In genomic region chr1:150979723-150980056, GRCh38 we compare ENCODE assay signal across 9 cellular contexts. TPM values are rescaled to one million over a fixed set of nuclear protein-coding genes. Genes with fewer than 3 reads are reported as not detected.
DNase-seq lines count a peak whose midpoint lies in the region; ATAC-seq, FAIRE-seq and TF ChIP-seq lines count a peak whose summit lies in the region.
"Had no signal": no experiment of that assay in that cellular context is flagged by ENCODE, and none has a peak within 500 bp of the region (broad histone marks: within the 10 kb centered on the region; RNA-seq: fewer than 3 reads in every experiment).

No MANE protein-coding gene starts in this region.

- no peak overlapping the region for H2BK5ac ChIP-seq in mesenchymal stem cell (ENCODE audit: low read depth, low read length, poor library complexity, severe bottlenecking)

- CTCF ChIA-PET in HepG2 (lab: Yijun Ruan, JAX; ENCODE audit: low intra/inter-chr PET ratio, low total read pairs): interaction anchor here (0.7 to 3.9 kb wide), 16 partner anchors 8 to 80 kb away, joined by 3 to 24 read pairs (median 6); partner anchors contain the start of genes C1orf56, CDC42SE1, MINDY1 and SETDB1

- POLR2A ChIA-PET in HepG2 (lab: Yijun Ruan, JAX): interaction anchor here (1.5 to 5.2 kb wide), 4 partner anchors 9 to 33 kb away, joined by 5 to 150 read pairs (median 82); partner anchors contain the start of gene MINDY1

- WGBS in HepG2 (ENCODE audit: low lambda C conversion rate): 11% methylated on average over 4 of the region's 5 CpGs
- WGBS in right lobe of liver (ENCODE audit: insufficient coverage, low coverage, low lambda C conversion rate, missing lambda C conversion rate): 5% methylated on average over 5 of the region's 5 CpGs
- 8% methylated on average over 2 of the region's 5 CpGs for WGBS in mesenchymal stem cell

- no peak overlapping the region for H2AK5ac ChIP-seq in mesenchymal stem cell (ENCODE audit: low read length, severe bottlenecking)

- no peak for FAIRE-seq in HepG2 (lab: Jason Lieb, UNC)

- peaks cover 0 to 6% of the 10 kb centered on the region in 2 experiments; a peak in 1 of 5 replicates for H3K36me3 ChIP-seq in HepG2 (replicated peaks in 1 of 2; ENCODE audit: control insufficient read depth in 1 of 2, insufficient read depth in 2 of 2, low read length in 2 of 2)
- H3K36me3 ChIP-seq in right lobe of liver: no peaks in the 10 kb centered on the region
- H3K36me3 ChIP-seq in mesenchymal stem cell (ENCODE audit: control insufficient read depth in 1 of 2, insufficient read depth in 2 of 2, low read depth in 1 of 2, low read length in 2 of 2): no peaks in the 10 kb centered on the region

- H2BK12ac ChIP-seq in mesenchymal stem cell (ENCODE audit: low read length in 2 of 2): no peak overlapping the region

- ATAC-seq in HepG2 (no peak), right lobe of liver (no peak), SK-N-SH treated with all-trans-retinoic acid at 6 μM for 48 hours (peak; percentile 0; the same call in 1 of the 3 replicates), GM21360 (IDR thresholded peaks at IDR 0.05; ENCODE audit: unreplicated experiment) (no peak)
- ATAC-seq in activated CD4-positive, CD25-positive, alpha-beta regulatory T cell treated with anti-CD3 and anti-CD28 coated beads, Interleukin-2, amount 50 U/mL, for 24 hours: no peak

- no peak overlapping the region for H2BK15ac ChIP-seq in mesenchymal stem cell (ENCODE audit: low read depth, poor library complexity, severe bottlenecking)

- H3K4me2 ChIP-seq in HepG2 (ENCODE audit: low read depth, low read length): peak overlapping the region; percentile 83
- H3K4me2 ChIP-seq in mesenchymal stem cell (ENCODE audit: low read length, poor library complexity, severe bottlenecking): no peak overlapping the region

- TF ChIP-seq RAD21 in HepG2 (CRISPR knock-in tag; IDR thresholded peaks at IDR 0.05): no peak

- TF ChIP-seq CTCF in HepG2 (CRISPR knock-in tag; IDR thresholded peaks at IDR 0.05) (no peak), right lobe of liver (IDR thresholded peaks at IDR 0.05) (no peak)

- no peaks in the 10 kb centered on the region for H3K79me1 ChIP-seq in mesenchymal stem cell (replicated peaks; ENCODE audit: low read length, poor library complexity, severe bottlenecking)

- intact Hi-C loops in HepG2 (cut with micrococcal nuclease; ENCODE audit: unreplicated experiment): loop anchor here (2.0 kb wide), 1 partner anchor 103 kb away; the partner anchor contains the start of gene ARNT
- intact Hi-C loops in right lobe of liver (cut with DNase I): loop anchor here in 1 of 2 donors (10.0 kb wide), 1 partner anchor 45 kb away; no protein-coding TSS in a partner anchor

- H3K27me3 ChIP-seq in HepG2 (ENCODE audit: control insufficient read depth in 1 of 2, insufficient read depth in 2 of 2, low read length in 2 of 2) (no peaks in the 10 kb centered on the region), right lobe of liver (no peaks in the 10 kb centered on the region), mesenchymal stem cell (ENCODE audit: control insufficient read depth in 1 of 2, insufficient read depth in 1 of 2, low read length in 2 of 2) (no peaks in the 10 kb centered on the region)

- no peak overlapping the region for H3K4ac ChIP-seq in mesenchymal stem cell (ENCODE audit: low read depth in 1 of 2, low read length in 2 of 2)

- H3K9ac ChIP-seq in HepG2 (ENCODE audit: insufficient read depth, low read depth, low read length) (0 out of 2 replicates have a peak overlapping the region, but pooled peaks have one; percentile 66), mesenchymal stem cell (ENCODE audit: low read length) (peak overlapping the region; percentile 68)

- no peak overlapping the region for H2BK120ac ChIP-seq in mesenchymal stem cell (ENCODE audit: low read depth, low read length)

- TF ChIP-seq POLR2A in HepG2 (IDR thresholded peaks at IDR 0.05; ENCODE audit: insufficient read depth in 1 of 2, low read depth in 2 of 2, low read length in 2 of 2): no peak
- no peak for TF ChIP-seq POLR2A in right lobe of liver (IDR thresholded peaks at IDR 0.05)

- H3K23ac ChIP-seq in mesenchymal stem cell (ENCODE audit: low read length in 2 of 2): no peak overlapping the region

- TF ChIP-seq EP300 in HepG2 (IDR thresholded peaks at IDR 0.05; ENCODE audit: low read depth in 2 of 2, low read length in 2 of 2): no peak
- no peak for TF ChIP-seq EP300 in HepG2 (CRISPR knock-in tag; IDR thresholded peaks at IDR 0.05; ENCODE audit: borderline replicate concordance)

- H2AFZ ChIP-seq in HepG2 (ENCODE audit: low read length) (no peak overlapping the region), mesenchymal stem cell (ENCODE audit: low read depth, low read length) (no peak overlapping the region)

- H4K91ac ChIP-seq in mesenchymal stem cell (ENCODE audit: low read length): no peak overlapping the region

- H3K27ac ChIP-seq in HepG2 (ENCODE audit: extremely low read length, insufficient read depth, low read length) (no peak overlapping the region), right lobe of liver (peak overlapping the region in 1 of 3 donors; percentile 68), mesenchymal stem cell (ENCODE audit: low read length, poor library complexity, severe bottlenecking) (no peak overlapping the region)
- H3K27ac ChIP-seq: C4-2B had no signal

- H3K4me1 ChIP-seq in HepG2 (ENCODE audit: insufficient read depth, low read length) (peaks cover 85% of the 10 kb centered on the region), right lobe of liver (peaks cover 0 to 64% (median 26%) of the 10 kb centered on the region in 4 donors), mesenchymal stem cell (ENCODE audit: control insufficient read depth, insufficient read depth, low read depth, low read length) (peaks cover 28% of the 10 kb centered on the region)

- BruUV-seq in HepG2 (replicated peaks; lab: Mats Ljungman, UMichigan): no TSS peak

- H4K20me1 ChIP-seq in HepG2 (ENCODE audit: insufficient read depth, low read length): no peaks in the 10 kb centered on the region

- H4K8ac ChIP-seq in mesenchymal stem cell (ENCODE audit: low read length): no peak overlapping the region

- in situ Hi-C loops in HepG2 (cut with HindIII; ENCODE audit: extremely low pct_ligation_motif_present, low pct_unique_long_range_greater_than_20kb): no loop called here

- no peak for DNase-seq in HepG2 (ENCODE audit: low spot score)
- DNase-seq in right lobe of liver: no peak
- DNase-seq in mesenchymal stem cell: no peak
- no peak for DNase-seq in NCI-H2171 treated with DMSO at 0.1 percent for 48 hours (lab: John Stamatoyannopoulos, UW)
- DNase-seq in pons (ENCODE audit: low spot score): no peak

- H3K79me2 ChIP-seq in HepG2 (ENCODE audit: insufficient read depth, low read length): peaks cover 7% of the 10 kb centered on the region

- H3K18ac ChIP-seq in mesenchymal stem cell (ENCODE audit: low read depth in 1 of 2, low read length in 2 of 2): peak overlapping the region in 1 of 2 experiments; percentile 37

- H3K14ac ChIP-seq in mesenchymal stem cell (ENCODE audit: low read length in 2 of 2): no peak overlapping the region

- H3K4me3 ChIP-seq in HepG2 (replicated peaks in 1 of 3; ENCODE audit: insufficient read depth in 1 of 3, low read depth in 2 of 3, low read length in 3 of 3) (peak overlapping the region in 1 of 3 experiments; percentile 73; a peak in 1 of 6 replicates), right lobe of liver (peak overlapping the region in 1 of 3 donors; percentile 30), mesenchymal stem cell (ENCODE audit: insufficient read depth in 1 of 2, low read depth in 1 of 2, low read length in 2 of 2) (no peak overlapping the region)

- H3K9me3 ChIP-seq in HepG2 (ENCODE audit: low read length) (no peaks in the 10 kb centered on the region), right lobe of liver (no peaks in the 10 kb centered on the region), mesenchymal stem cell (ENCODE audit: control insufficient read depth, low read length) (no peaks in the 10 kb centered on the region)

RNA-seq across cellular contexts. Expression of gene ANXA9, which starts 2.4 kb away (rescaled TPM):
- 23.9 and 29.9 TPM in 2 replicates for total RNA-seq in HepG2 (2016; rRNA removed; fragmentation: Illumina TruSeq; extraction: Trizol)
- total RNA-seq in HepG2 (2016; cell fraction: cytosol; rRNA removed; fragmentation: Illumina TruSeq; extraction: Trizol; ENCODE audit: low read depth): 23.6 and 28.6 TPM in 2 replicates
- 24.2 and 31.1 TPM in 2 replicates for total RNA-seq in HepG2 (2016; cell fraction: insoluble cytoplasmic fraction; rRNA removed; fragmentation: Illumina TruSeq; extraction: Trizol)
- total RNA-seq in HepG2 (2016; cell fraction: membrane; rRNA removed; fragmentation: Illumina TruSeq; extraction: Trizol): 36.8 and 45.0 TPM in 2 replicates
- 13.1 and 16.4 TPM in 2 replicates for total RNA-seq in HepG2 (2016; cell fraction: nucleus; rRNA removed; fragmentation: Illumina TruSeq; extraction: Trizol)
- 13.3 and 14.3 TPM in 2 replicates for polyA plus RNA-seq in HepG2 (2011; rRNA removed)
- 13.7 and 18.5 TPM in 2 replicates for polyA plus RNA-seq in HepG2 (2011; cell fraction: cytosol; rRNA removed)
- 22.7 and 24.4 TPM in 2 replicates for polyA plus RNA-seq in HepG2 (2011; cell fraction: nucleus; rRNA removed)
- polyA plus RNA-seq in HepG2 (2012): 8.0 and 10.7 TPM in 2 replicates
- polyA plus RNA-seq in HepG2 (2016; cell fraction: cytosol; fragmentation: Illumina TruSeq; extraction: Trizol; ENCODE audit: low read depth): 31.8 and 41.1 TPM in 2 replicates
- polyA plus RNA-seq in HepG2 (2016; cell fraction: insoluble cytoplasmic fraction; fragmentation: Illumina TruSeq; extraction: Trizol; ENCODE audit: low read depth): 34.4 and 34.7 TPM in 2 replicates
- 37.6 and 45.5 TPM in 2 replicates for polyA plus RNA-seq in HepG2 (2016; cell fraction: membrane; fragmentation: Illumina TruSeq; extraction: Trizol; ENCODE audit: low read depth)
- 19.8 and 22.9 TPM in 2 replicates for polyA plus RNA-seq in HepG2 (2016; cell fraction: nucleus; fragmentation: Illumina TruSeq; extraction: Trizol; ENCODE audit: insufficient read depth, low read depth)
- 6.4 and 37.2 TPM in 2 replicates for polyA minus RNA-seq in HepG2 (2011; rRNA and poly(A)+ RNA removed; ENCODE audit: low replicate concordance)
- polyA minus RNA-seq in HepG2 (2011; cell fraction: cytosol; rRNA and poly(A)+ RNA removed): 11.8 and 16.0 TPM in 2 replicates
- polyA minus RNA-seq in HepG2 (2011; cell fraction: nucleus; rRNA and poly(A)+ RNA removed): 13.8 and 14.7 TPM in 2 replicates
- total RNA-seq in right lobe of liver: 10 to 100 TPM in 5 of 6 experiments, 1 to 10 TPM in 1; 9.9 to 18.5 (median 15.1) TPM
- 0.23 TPM for polyA plus RNA-seq in mesenchymal stem cell (2013, experiment 1 of 2)
- polyA plus RNA-seq in mesenchymal stem cell (2013, experiment 2 of 2): 0.16 TPM

RNA-seq across cellular contexts. Expression of gene CERS2, which starts 5.1 kb away (rescaled TPM):
- total RNA-seq in HepG2 (2016; rRNA removed; fragmentation: Illumina TruSeq; extraction: Trizol) (188 and 298 TPM in 2 replicates), right lobe of liver (100 to 1,000 TPM; 298 to 572 (median 459) TPM)
- 172 and 174 TPM in 2 replicates for total RNA-seq in HepG2 (2016; cell fraction: cytosol; rRNA removed; fragmentation: Illumina TruSeq; extraction: Trizol; ENCODE audit: low read depth)
- total RNA-seq in HepG2 (2016; cell fraction: insoluble cytoplasmic fraction; rRNA removed; fragmentation: Illumina TruSeq; extraction: Trizol): 172 and 303 TPM in 2 replicates
- total RNA-seq in HepG2 (2016; cell fraction: membrane; rRNA removed; fragmentation: Illumina TruSeq; extraction: Trizol): 391 and 396 TPM in 2 replicates
- 237 and 286 TPM in 2 replicates for total RNA-seq in HepG2 (2016; cell fraction: nucleus; rRNA removed; fragmentation: Illumina TruSeq; extraction: Trizol)
- polyA plus RNA-seq in HepG2 (2011; rRNA removed): 269 and 315 TPM in 2 replicates
- polyA plus RNA-seq in HepG2 (2011; cell fraction: cytosol; rRNA removed): 210 and 326 TPM in 2 replicates
- 209 and 246 TPM in 2 replicates for polyA plus RNA-seq in HepG2 (2011; cell fraction: nucleus; rRNA removed)
- 202 and 241 TPM in 2 replicates for polyA plus RNA-seq in HepG2 (2012)
- 183 and 188 TPM in 2 replicates for polyA plus RNA-seq in HepG2 (2016; cell fraction: cytosol; fragmentation: Illumina TruSeq; extraction: Trizol; ENCODE audit: low read depth)
- polyA plus RNA-seq in HepG2 (2016; cell fraction: insoluble cytoplasmic fraction; fragmentation: Illumina TruSeq; extraction: Trizol; ENCODE audit: low read depth): 211 and 221 TPM in 2 replicates
- polyA plus RNA-seq in HepG2 (2016; cell fraction: membrane; fragmentation: Illumina TruSeq; extraction: Trizol; ENCODE audit: low read depth): 341 and 359 TPM in 2 replicates
- 425 and 431 TPM in 2 replicates for polyA plus RNA-seq in HepG2 (2016; cell fraction: nucleus; fragmentation: Illumina TruSeq; extraction: Trizol; ENCODE audit: insufficient read depth, low read depth)
- polyA minus RNA-seq in HepG2 (2011; rRNA and poly(A)+ RNA removed; ENCODE audit: low replicate concordance): 346 and 363 TPM in 2 replicates
- 145 and 155 TPM in 2 replicates for polyA minus RNA-seq in HepG2 (2011; cell fraction: cytosol; rRNA and poly(A)+ RNA removed)
- 108 and 145 TPM in 2 replicates for polyA minus RNA-seq in HepG2 (2011; cell fraction: nucleus; rRNA and poly(A)+ RNA removed)
- 216 TPM for polyA plus RNA-seq in mesenchymal stem cell (2013, experiment 1 of 2)
- 216 TPM for polyA plus RNA-seq in mesenchymal stem cell (2013, experiment 2 of 2)

RNA-seq across cellular contexts. Expression of gene MINDY1, which starts 27.0 kb away (rescaled TPM):
- total RNA-seq in HepG2 (2016; rRNA removed; fragmentation: Illumina TruSeq; extraction: Trizol) (9.2 and 11.1 TPM in 2 replicates), right lobe of liver (10 to 100 TPM; 10.1 to 19.7 (median 15.4) TPM)
- total RNA-seq in HepG2 (2016; cell fraction: cytosol; rRNA removed; fragmentation: Illumina TruSeq; extraction: Trizol; ENCODE audit: low read depth): 1.5 and 1.9 TPM in 2 replicates
- 8.8 and 11.0 TPM in 2 replicates for total RNA-seq in HepG2 (2016; cell fraction: insoluble cytoplasmic fraction; rRNA removed; fragmentation: Illumina TruSeq; extraction: Trizol)
- total RNA-seq in HepG2 (2016; cell fraction: membrane; rRNA removed; fragmentation: Illumina TruSeq; extraction: Trizol): 3.7 and 4.9 TPM in 2 replicates
- 8.5 and 8.9 TPM in 2 replicates for total RNA-seq in HepG2 (2016; cell fraction: nucleus; rRNA removed; fragmentation: Illumina TruSeq; extraction: Trizol)
- polyA plus RNA-seq in HepG2 (2011; rRNA removed): 15.0 and 18.0 TPM in 2 replicates
- 7.7 and 9.4 TPM in 2 replicates for polyA plus RNA-seq in HepG2 (2011; cell fraction: cytosol; rRNA removed)
- polyA plus RNA-seq in HepG2 (2011; cell fraction: nucleus; rRNA removed): 31.0 and 32.8 TPM in 2 replicates
- 8.2 and 9.6 TPM in 2 replicates for polyA plus RNA-seq in HepG2 (2012)
- polyA plus RNA-seq in HepG2 (2016; cell fraction: cytosol; fragmentation: Illumina TruSeq; extraction: Trizol; ENCODE audit: low read depth): 0.92 and 1.1 TPM in 2 replicates
- 7.1 and 9.8 TPM in 2 replicates for polyA plus RNA-seq in HepG2 (2016; cell fraction: insoluble cytoplasmic fraction; fragmentation: Illumina TruSeq; extraction: Trizol; ENCODE audit: low read depth)
- polyA plus RNA-seq in HepG2 (2016; cell fraction: membrane; fragmentation: Illumina TruSeq; extraction: Trizol; ENCODE audit: low read depth): 2.3 and 3.0 TPM in 2 replicates
- polyA plus RNA-seq in HepG2 (2016; cell fraction: nucleus; fragmentation: Illumina TruSeq; extraction: Trizol; ENCODE audit: insufficient read depth, low read depth): 13.4 and 14.4 TPM in 2 replicates
- 24.5 and 31.9 TPM in 2 replicates for polyA minus RNA-seq in HepG2 (2011; rRNA and poly(A)+ RNA removed; ENCODE audit: low replicate concordance)
- 13.3 and 14.8 TPM in 2 replicates for polyA minus RNA-seq in HepG2 (2011; cell fraction: cytosol; rRNA and poly(A)+ RNA removed)
- polyA minus RNA-seq in HepG2 (2011; cell fraction: nucleus; rRNA and poly(A)+ RNA removed): 13.6 and 15.3 TPM in 2 replicates
- polyA plus RNA-seq in mesenchymal stem cell (2013, experiment 1 of 2): 9.3 TPM
- polyA plus RNA-seq in mesenchymal stem cell (2013, experiment 2 of 2): 8.1 TPM

RNA-seq across cellular contexts. Expression of gene PRUNE1, which starts 28.6 kb away (rescaled TPM):
- 19.0 and 26.2 TPM in 2 replicates for total RNA-seq in HepG2 (2016; rRNA removed; fragmentation: Illumina TruSeq; extraction: Trizol)
- total RNA-seq in HepG2 (2016; cell fraction: cytosol; rRNA removed; fragmentation: Illumina TruSeq; extraction: Trizol; ENCODE audit: low read depth): 12.5 and 13.5 TPM in 2 replicates
- 18.9 and 24.2 TPM in 2 replicates for total RNA-seq in HepG2 (2016; cell fraction: insoluble cytoplasmic fraction; rRNA removed; fragmentation: Illumina TruSeq; extraction: Trizol)
- total RNA-seq in HepG2 (2016; cell fraction: membrane; rRNA removed; fragmentation: Illumina TruSeq; extraction: Trizol): 15.0 and 18.8 TPM in 2 replicates
- total RNA-seq in HepG2 (2016; cell fraction: nucleus; rRNA removed; fragmentation: Illumina TruSeq; extraction: Trizol): 10.4 and 11.9 TPM in 2 replicates
- 24.4 and 31.9 TPM in 2 replicates for polyA plus RNA-seq in HepG2 (2011; rRNA removed)
- polyA plus RNA-seq in HepG2 (2011; cell fraction: cytosol; rRNA removed): 27.4 and 28.5 TPM in 2 replicates
- polyA plus RNA-seq in HepG2 (2011; cell fraction: nucleus; rRNA removed): 14.1 and 14.8 TPM in 2 replicates
- 15.7 and 18.3 TPM in 2 replicates for polyA plus RNA-seq in HepG2 (2012)
- polyA plus RNA-seq in HepG2 (2016; cell fraction: cytosol; fragmentation: Illumina TruSeq; extraction: Trizol; ENCODE audit: low read depth): 4.3 and 5.1 TPM in 2 replicates
- polyA plus RNA-seq in HepG2 (2016; cell fraction: insoluble cytoplasmic fraction; fragmentation: Illumina TruSeq; extraction: Trizol; ENCODE audit: low read depth): 30.3 and 30.6 TPM in 2 replicates
- polyA plus RNA-seq in HepG2 (2016; cell fraction: membrane; fragmentation: Illumina TruSeq; extraction: Trizol; ENCODE audit: low read depth): 12.6 and 13.9 TPM in 2 replicates
- 18.7 and 18.9 TPM in 2 replicates for polyA plus RNA-seq in HepG2 (2016; cell fraction: nucleus; fragmentation: Illumina TruSeq; extraction: Trizol; ENCODE audit: insufficient read depth, low read depth)
- polyA minus RNA-seq in HepG2 (2011; rRNA and poly(A)+ RNA removed; ENCODE audit: low replicate concordance): 47.8 and 51.4 TPM in 2 replicates
- 18.1 and 20.1 TPM in 2 replicates for polyA minus RNA-seq in HepG2 (2011; cell fraction: cytosol; rRNA and poly(A)+ RNA removed)
- 10.6 and 12.7 TPM in 2 replicates for polyA minus RNA-seq in HepG2 (2011; cell fraction: nucleus; rRNA and poly(A)+ RNA removed)
- total RNA-seq in right lobe of liver: 10 to 100 TPM in 4 of 6 experiments, 1 to 10 TPM in 2; 4.7 to 12.0 (median 10.1) TPM
- polyA plus RNA-seq in mesenchymal stem cell (2013, experiment 1 of 2): 10.7 TPM
- 9.8 TPM for polyA plus RNA-seq in mesenchymal stem cell (2013, experiment 2 of 2)

RNA-seq across cellular contexts. Expression of gene SETDB1, which starts 53.5 kb away (rescaled TPM):
- total RNA-seq in HepG2 (2016; rRNA removed; fragmentation: Illumina TruSeq; extraction: Trizol) (31.0 and 34.6 TPM in 2 replicates), right lobe of liver (10 to 100 TPM; 10.4 to 17.8 (median 12.9) TPM)
- 8.2 and 9.2 TPM in 2 replicates for total RNA-seq in HepG2 (2016; cell fraction: cytosol; rRNA removed; fragmentation: Illumina TruSeq; extraction: Trizol; ENCODE audit: low read depth)
- total RNA-seq in HepG2 (2016; cell fraction: insoluble cytoplasmic fraction; rRNA removed; fragmentation: Illumina TruSeq; extraction: Trizol): 32.1 and 33.4 TPM in 2 replicates
- total RNA-seq in HepG2 (2016; cell fraction: membrane; rRNA removed; fragmentation: Illumina TruSeq; extraction: Trizol): 11.8 and 12.8 TPM in 2 replicates
- total RNA-seq in HepG2 (2016; cell fraction: nucleus; rRNA removed; fragmentation: Illumina TruSeq; extraction: Trizol): 27.2 and 30.3 TPM in 2 replicates
- 30.1 and 33.1 TPM in 2 replicates for polyA plus RNA-seq in HepG2 (2011; rRNA removed)
- polyA plus RNA-seq in HepG2 (2011; cell fraction: cytosol; rRNA removed): 15.2 and 18.5 TPM in 2 replicates
- 43.9 and 48.6 TPM in 2 replicates for polyA plus RNA-seq in HepG2 (2011; cell fraction: nucleus; rRNA removed)
- 26.3 and 29.9 TPM in 2 replicates for polyA plus RNA-seq in HepG2 (2012)
- 2.5 TPM in 2 replicates for polyA plus RNA-seq in HepG2 (2016; cell fraction: cytosol; fragmentation: Illumina TruSeq; extraction: Trizol; ENCODE audit: low read depth)
- 17.6 and 20.4 TPM in 2 replicates for polyA plus RNA-seq in HepG2 (2016; cell fraction: insoluble cytoplasmic fraction; fragmentation: Illumina TruSeq; extraction: Trizol; ENCODE audit: low read depth)
- 4.2 and 4.3 TPM in 2 replicates for polyA plus RNA-seq in HepG2 (2016; cell fraction: membrane; fragmentation: Illumina TruSeq; extraction: Trizol; ENCODE audit: low read depth)
- 53.3 and 55.8 TPM in 2 replicates for polyA plus RNA-seq in HepG2 (2016; cell fraction: nucleus; fragmentation: Illumina TruSeq; extraction: Trizol; ENCODE audit: insufficient read depth, low read depth)
- 37.4 and 74.1 TPM in 2 replicates for polyA minus RNA-seq in HepG2 (2011; rRNA and poly(A)+ RNA removed; ENCODE audit: low replicate concordance)
- 22.7 and 23.2 TPM in 2 replicates for polyA minus RNA-seq in HepG2 (2011; cell fraction: cytosol; rRNA and poly(A)+ RNA removed)
- polyA minus RNA-seq in HepG2 (2011; cell fraction: nucleus; rRNA and poly(A)+ RNA removed): 59.4 and 70.0 TPM in 2 replicates
- polyA plus RNA-seq in mesenchymal stem cell (2013, experiment 1 of 2): 18.7 TPM
- 17.7 TPM for polyA plus RNA-seq in mesenchymal stem cell (2013, experiment 2 of 2)
